In genomic region chr22:30905696-30906341, GRCh38 we compare ENCODE assay signal across 31 cellular contexts.
"Had no signal": no experiment of that assay in that cellular context is flagged by ENCODE, and none has a peak within 500 bp of the region (broad histone marks: within the 10 kb centered on the region; RNA-seq: fewer than 3 reads in every experiment).

No MANE protein-coding gene starts in this region.

- H3K36me3 Mint-ChIP-seq: natural killer cell treated with Interleukin-12 subunit alpha and Interleukin-12 subunit beta and Interleukin-15 and Interleukin-18, amount 100 ng/mL, for 72 hours had no signal

- DNase-seq: activated CD4-positive, alpha-beta T cell treated with anti-CD3 and anti-CD28 coated beads for 1 hour; activated CD4-positive, alpha-beta T cell treated with anti-CD3 and anti-CD28 coated beads, Interleukin-2, amount 10 ng/mL, durations not matched to agents 7 days and 5 days; activated CD8-positive, alpha-beta T cell treated with anti-CD3 and anti-CD28 coated beads, Interleukin-2, amount 10 ng/mL, durations not matched to agents 7 days and 5 days; activated gamma-delta T cell; activated naive CD4-positive, alpha-beta T cell treated with anti-CD3 and anti-CD28 coated beads, Interleukin-2, amount 10 ng/mL, durations not matched to agents 7 days and 5 days; activated naive CD8-positive, alpha-beta T cell treated with anti-CD3 and anti-CD28 coated beads, Interleukin-2, amount 10 ng/mL, durations not matched to agents 7 days and 5 days; activated T-cell treated with anti-CD3 and anti-CD28 coated beads, Interleukin-2, amount 50 U/mL, for 24 hours; central memory CD4-positive, alpha-beta T cell; effector CD4-positive, alpha-beta T cell; left ventricle myocardium inferior; ovary; retina; small intestine; stimulated activated CD4-positive, alpha-beta T cell treated with anti-CD3 and anti-CD28 coated beads, Interleukin-1b, Interleukin-23, amount 100 ng/mL, for 48 hours; stimulated activated CD4-positive, alpha-beta T cell treated with anti-CD3 and anti-CD28 coated beads, Interleukin-4, amount 100 ng/mL, for 4 hours; stimulated activated CD8-positive, alpha-beta memory T cell treated with anti-CD3 and anti-CD28 coated beads, Interleukin-4, amount 100 ng/mL, for 48 hours; T-helper 2 cell had no signal

- H3K27ac Mint-ChIP-seq: activated CD4-positive, alpha-beta T cell treated with anti-CD3 and anti-CD28 coated beads, Interleukin-2, amount 10 ng/mL, durations not matched to agents 7 days and 5 days; activated CD8-positive, alpha-beta T cell treated with anti-CD3 and anti-CD28 coated beads, Interleukin-2, amount 10 ng/mL, durations not matched to agents 7 days and 5 days; activated naive CD4-positive, alpha-beta T cell treated with anti-CD3 and anti-CD28 coated beads, Interleukin-2, amount 10 ng/mL, durations not matched to agents 7 days and 5 days; activated naive CD8-positive, alpha-beta T cell treated with anti-CD3 and anti-CD28 coated beads, Interleukin-2, amount 10 ng/mL, durations not matched to agents 7 days and 5 days; activated T-cell treated with anti-CD3 and anti-CD28 coated beads, Interleukin-2, amount 50 U/mL, for 24 hours; dendritic cell treated with granulocyte-macrophage colony-stimulating factor and Interleukin-4, amounts not matched to agents 40 ng/mL and 50 ng/mL, for 4 days; natural killer cell treated with Interleukin-12 subunit alpha and Interleukin-12 subunit beta and Interleukin-15 and Interleukin-18, amount 100 ng/mL, for 72 hours; progenitor cell of endocrine pancreas; stimulated activated memory B cell treated with anti-CD40 and anti-IgM and Interleukin-4, amounts not matched to agents 10 μg/mL and 1 μg/mL and 100 μg/mL, for 72 hours; WTC11 had no signal

- ATAC-seq: activated CD8-positive, alpha-beta T cell treated with anti-CD3 and anti-CD28 coated beads, Interleukin-2, amount 10 ng/mL, durations not matched to agents 7 days and 5 days; mucosa of descending colon; sciatic nerve; stimulated activated memory B cell treated with anti-CD40 and anti-IgM and Interleukin-4, amounts not matched to agents 10 μg/mL and 1 μg/mL and 100 μg/mL, for 72 hours; WTC11 had no signal

- H3K36me3 ChIP-seq: ovary had no signal

- H3K27me3 Mint-ChIP-seq: activated CD4-positive, alpha-beta T cell treated with anti-CD3 and anti-CD28 coated beads, Interleukin-2, amount 10 ng/mL, durations not matched to agents 7 days and 5 days; activated naive CD4-positive, alpha-beta T cell treated with anti-CD3 and anti-CD28 coated beads, Interleukin-2, amount 10 ng/mL, durations not matched to agents 7 days and 5 days; activated naive CD8-positive, alpha-beta T cell treated with anti-CD3 and anti-CD28 coated beads, Interleukin-2, amount 10 ng/mL, durations not matched to agents 7 days and 5 days; activated T-cell treated with anti-CD3 and anti-CD28 coated beads, Interleukin-2, amount 50 U/mL, for 24 hours; dendritic cell treated with granulocyte-macrophage colony-stimulating factor and Interleukin-4, amounts not matched to agents 40 ng/mL and 50 ng/mL, for 4 days; natural killer cell treated with Interleukin-12 subunit alpha and Interleukin-12 subunit beta and Interleukin-15 and Interleukin-18, amount 100 ng/mL, for 72 hours; progenitor cell of endocrine pancreas; stimulated activated memory B cell treated with anti-CD40 and anti-IgM and Interleukin-4, amounts not matched to agents 10 μg/mL and 1 μg/mL and 100 μg/mL, for 72 hours had no signal

- H3K4me3 Mint-ChIP-seq: activated CD4-positive, alpha-beta T cell treated with anti-CD3 and anti-CD28 coated beads, Interleukin-2, amount 10 ng/mL, durations not matched to agents 7 days and 5 days; activated CD8-positive, alpha-beta T cell treated with anti-CD3 and anti-CD28 coated beads, Interleukin-2, amount 10 ng/mL, durations not matched to agents 7 days and 5 days; activated naive CD4-positive, alpha-beta T cell treated with anti-CD3 and anti-CD28 coated beads, Interleukin-2, amount 10 ng/mL, durations not matched to agents 7 days and 5 days; activated naive CD8-positive, alpha-beta T cell treated with anti-CD3 and anti-CD28 coated beads, Interleukin-2, amount 10 ng/mL, durations not matched to agents 7 days and 5 days; activated T-cell treated with anti-CD3 and anti-CD28 coated beads, Interleukin-2, amount 50 U/mL, for 24 hours; dendritic cell treated with granulocyte-macrophage colony-stimulating factor and Interleukin-4, amounts not matched to agents 40 ng/mL and 50 ng/mL, for 4 days; natural killer cell treated with Interleukin-12 subunit alpha and Interleukin-12 subunit beta and Interleukin-15 and Interleukin-18, amount 100 ng/mL, for 72 hours; stimulated activated memory B cell treated with anti-CD40 and anti-IgM and Interleukin-4, amounts not matched to agents 10 μg/mL and 1 μg/mL and 100 μg/mL, for 72 hours; WTC11 had no signal

- FAIRE-seq: astrocyte, endometrium, frontal cortex, islet of Langerhans, small intestine had no signal

- H3K4me3 ChIP-seq: left ventricle myocardium inferior, mucosa of descending colon, ovary, stomach, tibial artery had no signal

- H3K4me1 Mint-ChIP-seq: WTC11 had no signal

- H3K27me3 ChIP-seq: ovary, stomach, tibial artery had no signal

- H3K9me3 ChIP-seq: mucosa of descending colon, ovary, stomach, tibial artery had no signal

- H3K4me1 ChIP-seq: left ventricle myocardium inferior, stomach, tibial artery had no signal

- H3K27ac ChIP-seq: epithelial cell of prostate, left ventricle myocardium inferior, ovary, stomach, tibial artery had no signal

- H3K9me3 Mint-ChIP-seq: activated CD4-positive, alpha-beta T cell treated with anti-CD3 and anti-CD28 coated beads, Interleukin-2, amount 10 ng/mL, durations not matched to agents 7 days and 5 days; activated naive CD4-positive, alpha-beta T cell treated with anti-CD3 and anti-CD28 coated beads, Interleukin-2, amount 10 ng/mL, durations not matched to agents 7 days and 5 days; activated naive CD8-positive, alpha-beta T cell treated with anti-CD3 and anti-CD28 coated beads, Interleukin-2, amount 10 ng/mL, durations not matched to agents 7 days and 5 days; activated T-cell treated with anti-CD3 and anti-CD28 coated beads, Interleukin-2, amount 50 U/mL, for 24 hours; dendritic cell treated with granulocyte-macrophage colony-stimulating factor and Interleukin-4, amounts not matched to agents 40 ng/mL and 50 ng/mL, for 4 days; natural killer cell treated with Interleukin-12 subunit alpha and Interleukin-12 subunit beta and Interleukin-15 and Interleukin-18, amount 100 ng/mL, for 72 hours; stimulated activated memory B cell treated with anti-CD40 and anti-IgM and Interleukin-4, amounts not matched to agents 10 μg/mL and 1 μg/mL and 100 μg/mL, for 72 hours; WTC11 had no signal
